Comparison of ENCODE assay signal across 8 cellular contexts in genomic region chr2:33598472-33599174, GRCh38. TPM values are rescaled to one million over a fixed set of nuclear protein-coding genes. Genes with fewer than 3 reads are reported as not detected.
DNase-seq lines count a peak whose midpoint lies in the region; ATAC-seq and TF ChIP-seq lines count a peak whose summit lies in the region.

No MANE protein-coding gene starts in this region.

- TF ChIP-seq POLR2A in gastroesophageal sphincter (IDR thresholded peaks at IDR 0.05) (no peak), ovary (IDR thresholded peaks at IDR 0.05) (no peak)

- peak overlapping the region; percentile 98 for H3K4me3 Mint-ChIP-seq in activated T-helper 17 cell treated with anti-CD3 and anti-CD28 coated beads, Interleukin-2, amount 50 U/mL, for 72 hours

- H3K9me3 ChIP-seq in gastroesophageal sphincter = no peaks in the 10 kb centered on the region
- H3K9me3 ChIP-seq in ovary = no peaks in the 10 kb centered on the region

- intact Hi-C loops in ovary (cut with DNase I) = loop anchor here in 1 of 4 donors (10.0 kb wide), 1 partner anchor 564 kb away; no protein-coding TSS in a partner anchor

- H3K27me3 Mint-ChIP-seq in activated T-helper 17 cell treated with anti-CD3 and anti-CD28 coated beads, Interleukin-2, amount 50 U/mL, for 72 hours = no peaks in the 10 kb centered on the region

- H3K36me3 ChIP-seq in gastroesophageal sphincter (peaks cover 0 to 10% of the 10 kb centered on the region in 2 donors), ovary (no peaks in the 10 kb centered on the region)

- peaks cover 3 to 42% (median 11%) of the 10 kb centered on the region in 3 donors for H3K4me1 ChIP-seq in gastroesophageal sphincter
- peaks cover 4% of the 10 kb centered on the region for H3K4me1 ChIP-seq in ovary (ENCODE audit: insufficient read depth)

- no peaks in the 10 kb centered on the region for H3K27me3 ChIP-seq in gastroesophageal sphincter
- no peaks in the 10 kb centered on the region for H3K27me3 ChIP-seq in ovary

- DNase-seq in AG10803 (ENCODE audit: low read depth) (peak; percentile 49), NOMO-1 treated with DMSO at 0.1 percent for 48 hours (lab: John Stamatoyannopoulos, UW; ENCODE audit: unreplicated experiment) (peak; percentile 21), ovary (peak in 4 of 5 donors; percentile 16 to 41 (median 35)), cerebellum (ENCODE audit: low spot score) (no peak)

- TF ChIP-seq CTCF in AG10803 (conservative IDR thresholded peaks at IDR 0.05; ENCODE audit: low read length) (no peak), gastroesophageal sphincter (IDR thresholded peaks at IDR 0.05) (no peak), ovary (IDR thresholded peaks at IDR 0.05) (no peak)

- peak overlapping the region; percentile 98 for H3K27ac Mint-ChIP-seq in activated T-helper 17 cell treated with anti-CD3 and anti-CD28 coated beads, Interleukin-2, amount 50 U/mL, for 72 hours

- peaks cover 20% of the 10 kb centered on the region for H3K4me1 Mint-ChIP-seq in activated T-helper 17 cell treated with anti-CD3 and anti-CD28 coated beads, Interleukin-2, amount 50 U/mL, for 72 hours

- H3K4me3 ChIP-seq in AG10803 (ENCODE audit: low read length) (peak overlapping the region; percentile 100), gastroesophageal sphincter (peak overlapping the region; percentile 63 to 87), ovary (peak overlapping the region; percentile 96)

- H3K36me3 Mint-ChIP-seq in activated T-helper 17 cell treated with anti-CD3 and anti-CD28 coated beads, Interleukin-2, amount 50 U/mL, for 72 hours (ENCODE audit: low read depth) = peaks cover 27% of the 10 kb centered on the region

- TF ChIP-seq EP300 in gastroesophageal sphincter (IDR thresholded peaks at IDR 0.05) (no peak), ovary (IDR thresholded peaks at IDR 0.05) (no peak)

- WGBS in gastroesophageal sphincter (ENCODE audit: low coverage in 1 of 2), 2 donors = 0 to 2% methylated on average over 20 to 23 of the region's 27 CpGs
- WGBS in ovary, 3 donors = 0 to 1% (median 1%) methylated on average over 27 of the region's 27 CpGs

- peak; percentile 40 for ATAC-seq in GM18520 (IDR thresholded peaks at IDR 0.05; ENCODE audit: unreplicated experiment)
- peak; percentile 37 for ATAC-seq in HG03039 (IDR thresholded peaks at IDR 0.05; ENCODE audit: unreplicated experiment)
- ATAC-seq in activated T-helper 17 cell treated with anti-CD3 and anti-CD28 coated beads, Interleukin-2, amount 50 U/mL, for 72 hours (replicated peaks) = peak; percentile 57
- peak; percentile 16 for ATAC-seq in gastroesophageal sphincter

- no peaks in the 10 kb centered on the region for H3K9me3 Mint-ChIP-seq in activated T-helper 17 cell treated with anti-CD3 and anti-CD28 coated beads, Interleukin-2, amount 50 U/mL, for 72 hours

- H3K27ac ChIP-seq in gastroesophageal sphincter (peak overlapping the region; percentile 60 to 94 (median 86)), ovary (peak overlapping the region in 1 of 2 donors; percentile 58)

RNA-seq across cellular contexts. Expression of gene FAM98A, which starts 0.5 kb away (rescaled TPM):
- total RNA-seq in activated T-helper 17 cell treated with anti-CD3 and anti-CD28 coated beads, Interleukin-2, amount 50 U/mL, for 72 hours = 10 to 100 TPM; 24.0 to 72.6 TPM
- total RNA-seq in gastroesophageal sphincter (10 to 100 TPM; 27.8 to 54.8 (median 43.1) TPM), ovary (10 to 100 TPM; 10.1 to 58.8 (median 47.7) TPM), cerebellum (22.6 TPM)
- polyA plus RNA-seq in ovary = 100 to 1,000 TPM in 1 of 2 donors, 10 to 100 TPM in 1; 36.8 to 107 TPM
